ENCODE assay signal across 33 cellular contexts in the genomic region with DNA sequence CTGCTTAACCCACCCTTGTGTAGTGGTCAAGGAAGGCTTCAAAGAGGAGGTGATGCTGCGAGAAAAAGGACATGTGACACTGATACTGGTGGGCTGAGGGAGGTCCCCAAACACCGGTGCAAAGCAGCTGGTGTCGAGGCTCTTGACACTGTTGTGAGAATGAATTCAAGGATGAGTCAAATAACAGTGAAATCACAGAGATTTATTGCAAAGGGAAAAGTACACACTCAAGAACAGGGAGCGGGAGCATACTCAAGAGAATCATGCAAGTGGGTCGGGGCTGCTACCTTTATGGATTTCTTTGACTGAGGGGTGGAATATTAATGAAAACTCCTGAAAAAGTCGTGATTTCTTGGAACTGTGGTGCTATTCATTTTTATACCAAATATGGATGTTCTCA. TPM values are rescaled to one million over a fixed set of nuclear protein-coding genes. Genes with fewer than 3 reads are reported as not detected.
"Had no signal": no experiment of that assay in that cellular context is flagged by ENCODE, and none has a peak within 500 bp of the region (broad histone marks: within the 10 kb centered on the region; RNA-seq: fewer than 3 reads in every experiment).

No MANE protein-coding gene starts in this region.

- H3K4me1 ChIP-seq: ascending aorta, breast epithelium had no signal

- H3K36me3 ChIP-seq: ascending aorta, brain microvascular endothelial cell, breast epithelium had no signal

- H3K27ac ChIP-seq: ascending aorta, brain microvascular endothelial cell, breast epithelium, VCaP had no signal

- H3K9me3 Mint-ChIP-seq: activated B cell treated with CpG ODN at 0.5 μM for 24 hours; activated CD4-positive, alpha-beta memory T cell treated with anti-CD3 and anti-CD28 coated beads, Interleukin-2, amount 10 ng/mL, durations not matched to agents 7 days and 5 days; activated CD4-positive, alpha-beta T cell treated with anti-CD3 and anti-CD28 coated beads, Interleukin-2, amount 10 ng/mL, durations not matched to agents 7 days and 5 days; activated naive CD4-positive, alpha-beta T cell treated with anti-CD3 and anti-CD28 coated beads, Interleukin-2, amount 10 ng/mL, durations not matched to agents 7 days and 5 days; activated naive CD4-positive, alpha-beta T cell treated with anti-CD3 and anti-CD28 coated beads, Interleukin-2, amount 50 U/mL, for 24 hours; activated naive CD8-positive, alpha-beta T cell treated with anti-CD3 and anti-CD28 coated beads, Interleukin-2, amount 10 ng/mL, durations not matched to agents 7 days and 5 days; activated naive CD8-positive, alpha-beta T cell treated with anti-CD3 and anti-CD28 coated beads, Interleukin-2, amount 50 U/mL, for 24 hours; activated T-cell treated with anti-CD3 and anti-CD28 coated beads, Interleukin-2, amount 50 U/mL, for 24 hours; activated T-helper 2 cell treated with anti-CD3 and anti-CD28 coated beads, Interferon-gamma antibody, Interleukin-2, Interleukin-4, amounts not matched to agents 10 μg/mL and 5 μg/mL and 100 μg/mL, durations not matched to agents 14 hours and 24 hours and 36 hours; T-helper 1 cell treated with Interleukin-12 subunit alpha and Interleukin-12 subunit beta and Interleukin-4 antibody, amounts not matched to agents 30 μg/mL and 1 μg/mL, for 36 hours; T-helper 2 cell treated with Interferon-gamma antibody and Interleukin-4, amounts not matched to agents 5 μg/mL and 100 μg/mL, for 36 hours had no signal

- H3K27me3 ChIP-seq: ascending aorta, brain microvascular endothelial cell had no signal

- H3K27ac Mint-ChIP-seq: activated B cell treated with CpG ODN at 0.5 μM for 24 hours; activated CD4-positive, alpha-beta memory T cell treated with anti-CD3 and anti-CD28 coated beads, Interleukin-2, amount 10 ng/mL, durations not matched to agents 7 days and 5 days; activated CD4-positive, alpha-beta T cell treated with anti-CD3 and anti-CD28 coated beads, Interleukin-2, amount 10 ng/mL, durations not matched to agents 7 days and 5 days; activated CD8-positive, alpha-beta memory T cell treated with anti-CD3 and anti-CD28 coated beads, Interleukin-2, amount 10 ng/mL, durations not matched to agents 7 days and 5 days; activated CD8-positive, alpha-beta T cell treated with anti-CD3 and anti-CD28 coated beads, Interleukin-2, amount 10 ng/mL, durations not matched to agents 7 days and 5 days; activated naive CD4-positive, alpha-beta T cell treated with anti-CD3 and anti-CD28 coated beads, Interleukin-2, amount 10 ng/mL, durations not matched to agents 7 days and 5 days; activated naive CD8-positive, alpha-beta T cell; activated naive CD8-positive, alpha-beta T cell treated with anti-CD3 and anti-CD28 coated beads, Interleukin-2, amount 10 ng/mL, durations not matched to agents 7 days and 5 days; activated naive CD8-positive, alpha-beta T cell treated with anti-CD3 and anti-CD28 coated beads, Interleukin-2, amount 50 U/mL, for 24 hours; activated T-cell treated with anti-CD3 and anti-CD28 coated beads, Interleukin-2, amount 50 U/mL, for 24 hours; activated T-helper 2 cell treated with anti-CD3 and anti-CD28 coated beads, Interferon-gamma antibody, Interleukin-2, Interleukin-4, amounts not matched to agents 10 μg/mL and 5 μg/mL and 100 μg/mL, durations not matched to agents 14 hours and 24 hours and 36 hours; T-helper 1 cell treated with Interleukin-12 subunit alpha and Interleukin-12 subunit beta and Interleukin-4 antibody, amounts not matched to agents 30 μg/mL and 1 μg/mL, for 36 hours; T-helper 2 cell treated with Interferon-gamma antibody and Interleukin-4, amounts not matched to agents 5 μg/mL and 100 μg/mL, for 36 hours had no signal

- DNase-seq: activated B cell treated with CpG ODN at 0.5 μM for 24 hours; activated CD4-positive, alpha-beta memory T cell treated with anti-CD3 and anti-CD28 coated beads, Interleukin-2, amount 10 ng/mL, durations not matched to agents 7 days and 5 days; activated CD4-positive, alpha-beta T cell treated with anti-CD3 and anti-CD28 coated beads for 48 hours; activated CD4-positive, alpha-beta T cell treated with anti-CD3 and anti-CD28 coated beads, Interleukin-2, amount 10 ng/mL, durations not matched to agents 7 days and 5 days; activated CD4-positive, alpha-beta T cell treated with anti-CD3 and anti-CD28 coated beads, Interleukin-2, amount 50 U/mL, for 48 hours; activated CD4-positive, CD25-positive, alpha-beta regulatory T cell treated with anti-CD3 and anti-CD28 coated beads, Interleukin-2, amount 50 U/mL, for 72 hours; activated CD8-positive, alpha-beta memory T cell treated with anti-CD3 and anti-CD28 coated beads for 24 hours; activated CD8-positive, alpha-beta memory T cell treated with anti-CD3 and anti-CD28 coated beads, Interleukin-2, amount 10 ng/mL, durations not matched to agents 7 days and 5 days; activated CD8-positive, alpha-beta memory T cell treated with anti-CD3 and anti-CD28 coated beads, Interleukin-2, amount 50 U/mL, for 48 hours; activated CD8-positive, alpha-beta T cell treated with anti-CD3 and anti-CD28 coated beads, Interleukin-2, amount 10 ng/mL, durations not matched to agents 7 days and 5 days; activated effector memory CD4-positive, alpha-beta T cell treated with Interleukin-2 at 50 U/mL for 16 hours; activated gamma-delta T cell; activated naive CD4-positive, alpha-beta T cell treated with anti-CD3 and anti-CD28 coated beads, Interleukin-2, amount 10 ng/mL, durations not matched to agents 7 days and 5 days; activated naive CD4-positive, alpha-beta T cell treated with Interleukin-2 at 50 U/mL for 16 hours; activated naive CD8-positive, alpha-beta T cell treated with anti-CD3 and anti-CD28 coated beads, Interleukin-2, amount 10 ng/mL, durations not matched to agents 7 days and 5 days; activated naive CD8-positive, alpha-beta T cell treated with anti-CD3 and anti-CD28 coated beads, Interleukin-2, amount 50 U/mL, for 24 hours; activated T-cell treated with anti-CD3 and anti-CD28 coated beads, Interleukin-2, amount 50 U/mL, for 24 hours; activated T-cell treated with anti-CD3 and anti-CD28 coated beads, Interleukin-2, amount 50 U/mL, for 48 hours; amygdala; anterior cingulate cortex; brain microvascular endothelial cell; central memory CD4-positive, alpha-beta T cell; T-helper 1 cell; T-helper 2 cell; T-helper 9 cell had no signal

- ATAC-seq: activated CD8-positive, alpha-beta memory T cell treated with anti-CD3 and anti-CD28 coated beads, Interleukin-2, amount 10 ng/mL, durations not matched to agents 7 days and 5 days; activated CD8-positive, alpha-beta T cell treated with anti-CD3 and anti-CD28 coated beads, Interleukin-2, amount 10 ng/mL, durations not matched to agents 7 days and 5 days; activated naive CD8-positive, alpha-beta T cell treated with anti-CD3 and anti-CD28 coated beads, Interleukin-2, amount 50 U/mL, for 24 hours had no signal

- H3K9me3 ChIP-seq: ascending aorta, breast epithelium had no signal

- H3K4me1 Mint-ChIP-seq: activated B cell treated with CpG ODN at 0.5 μM for 24 hours; activated CD4-positive, alpha-beta memory T cell treated with anti-CD3 and anti-CD28 coated beads, Interleukin-2, amount 10 ng/mL, durations not matched to agents 7 days and 5 days; activated CD4-positive, alpha-beta T cell treated with anti-CD3 and anti-CD28 coated beads, Interleukin-2, amount 10 ng/mL, durations not matched to agents 7 days and 5 days; activated naive CD4-positive, alpha-beta T cell treated with anti-CD3 and anti-CD28 coated beads, Interleukin-2, amount 10 ng/mL, durations not matched to agents 7 days and 5 days; activated naive CD4-positive, alpha-beta T cell treated with anti-CD3 and anti-CD28 coated beads, Interleukin-2, amount 50 U/mL, for 24 hours; activated naive CD8-positive, alpha-beta T cell treated with anti-CD3 and anti-CD28 coated beads, Interleukin-2, amount 50 U/mL, for 24 hours had no signal

- H3K4me3 ChIP-seq: ascending aorta, breast epithelium had no signal

- H3K36me3 Mint-ChIP-seq: activated CD8-positive, alpha-beta memory T cell treated with anti-CD3 and anti-CD28 coated beads, Interleukin-2, amount 10 ng/mL, durations not matched to agents 7 days and 5 days; activated naive CD4-positive, alpha-beta T cell treated with anti-CD3 and anti-CD28 coated beads, Interleukin-2, amount 10 ng/mL, durations not matched to agents 7 days and 5 days; activated naive CD4-positive, alpha-beta T cell treated with anti-CD3 and anti-CD28 coated beads, Interleukin-2, amount 50 U/mL, for 24 hours; activated naive CD8-positive, alpha-beta T cell; activated naive CD8-positive, alpha-beta T cell treated with anti-CD3 and anti-CD28 coated beads, Interleukin-2, amount 10 ng/mL, durations not matched to agents 7 days and 5 days had no signal

- H3K4me3 Mint-ChIP-seq: activated B cell treated with CpG ODN at 0.5 μM for 24 hours; activated CD4-positive, alpha-beta memory T cell treated with anti-CD3 and anti-CD28 coated beads, Interleukin-2, amount 10 ng/mL, durations not matched to agents 7 days and 5 days; activated CD4-positive, alpha-beta T cell treated with anti-CD3 and anti-CD28 coated beads, Interleukin-2, amount 10 ng/mL, durations not matched to agents 7 days and 5 days; activated CD8-positive, alpha-beta memory T cell treated with anti-CD3 and anti-CD28 coated beads, Interleukin-2, amount 10 ng/mL, durations not matched to agents 7 days and 5 days; activated CD8-positive, alpha-beta T cell treated with anti-CD3 and anti-CD28 coated beads, Interleukin-2, amount 10 ng/mL, durations not matched to agents 7 days and 5 days; activated naive CD4-positive, alpha-beta T cell treated with anti-CD3 and anti-CD28 coated beads, Interleukin-2, amount 10 ng/mL, durations not matched to agents 7 days and 5 days; activated naive CD4-positive, alpha-beta T cell treated with anti-CD3 and anti-CD28 coated beads, Interleukin-2, amount 50 U/mL, for 24 hours; activated naive CD8-positive, alpha-beta T cell; activated naive CD8-positive, alpha-beta T cell treated with anti-CD3 and anti-CD28 coated beads, Interleukin-2, amount 10 ng/mL, durations not matched to agents 7 days and 5 days; activated naive CD8-positive, alpha-beta T cell treated with anti-CD3 and anti-CD28 coated beads, Interleukin-2, amount 50 U/mL, for 24 hours; activated T-cell treated with anti-CD3 and anti-CD28 coated beads, Interleukin-2, amount 50 U/mL, for 24 hours; T-helper 1 cell treated with Interleukin-12 subunit alpha and Interleukin-12 subunit beta and Interleukin-4 antibody, amounts not matched to agents 30 μg/mL and 1 μg/mL, for 36 hours; T-helper 2 cell treated with Interferon-gamma antibody and Interleukin-4, amounts not matched to agents 5 μg/mL and 100 μg/mL, for 36 hours had no signal

RNA-seq across cellular contexts. Expression of gene TMEM132E, which starts 31.1 kb away (rescaled TPM):
- total RNA-seq: activated B cell treated with CpG ODN at 0.5 μM for 24 hours; activated CD4-positive, alpha-beta memory T cell treated with anti-CD3 and anti-CD28 coated beads, Interleukin-2, amount 10 ng/mL, durations not matched to agents 7 days and 5 days; activated CD4-positive, alpha-beta T cell treated with anti-CD3 and anti-CD28 coated beads, Interleukin-2, amount 10 ng/mL, durations not matched to agents 7 days and 5 days; activated CD8-positive, alpha-beta memory T cell treated with anti-CD3 and anti-CD28 coated beads, Interleukin-2, amount 10 ng/mL, durations not matched to agents 7 days and 5 days; activated CD8-positive, alpha-beta T cell treated with anti-CD3 and anti-CD28 coated beads, Interleukin-2, amount 10 ng/mL, durations not matched to agents 7 days and 5 days; activated T-helper 2 cell treated with anti-CD3 and anti-CD28 coated beads, Interferon-gamma antibody, Interleukin-2, Interleukin-4, amounts not matched to agents 10 μg/mL and 5 μg/mL and 100 μg/mL, durations not matched to agents 14 hours and 24 hours and 36 hours; ascending aorta had no signal
